26 cellular contexts compared by ENCODE assay signal in the genomic region with DNA sequence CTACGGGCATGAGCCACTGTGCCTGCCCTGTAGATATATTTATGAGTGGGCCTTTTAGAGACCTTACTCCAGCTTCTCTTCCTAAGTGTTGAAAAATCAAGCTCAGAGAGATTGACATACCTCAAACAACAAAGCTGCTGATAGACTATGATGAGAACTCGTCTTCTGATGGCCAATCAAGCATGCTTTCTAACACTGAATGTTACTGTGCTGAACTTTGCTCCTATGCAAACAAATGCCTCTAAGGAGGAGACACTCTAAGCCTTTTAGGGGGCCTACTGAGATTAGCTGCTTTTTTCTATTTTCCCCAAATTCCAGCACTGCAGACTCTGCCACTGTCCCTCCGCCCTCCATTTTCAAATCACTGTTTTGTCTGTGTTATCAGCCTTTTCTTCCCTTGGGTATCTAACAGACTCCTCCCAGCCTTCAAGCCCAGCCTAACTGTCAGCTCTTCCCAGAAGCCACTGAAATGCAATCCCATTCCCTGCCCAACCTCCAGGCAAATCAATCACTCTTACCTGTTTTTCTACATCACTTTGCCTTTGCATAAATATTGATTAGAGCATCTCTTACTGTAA. TPM values are rescaled to one million over a fixed set of nuclear protein-coding genes. Genes with fewer than 3 reads are reported as not detected.
A peak's percentile ranks its signal among the peaks of the same experiment; 100 is the strongest.
DNase-seq lines count a peak whose midpoint lies in the region; ATAC-seq, FAIRE-seq and TF ChIP-seq lines count a peak whose summit lies in the region.
"Had no signal": no experiment of that assay in that cellular context is flagged by ENCODE, and none has a peak within 500 bp of the region (broad histone marks: within the 10 kb centered on the region; RNA-seq: fewer than 3 reads in every experiment).

No MANE protein-coding gene starts in this region.

- H2BK120ac ChIP-seq in mesendoderm (ENCODE audit: low read depth, low read length): no peak overlapping the region

- H3K27me3 ChIP-seq in HepG2 (ENCODE audit: control insufficient read depth in 1 of 2, insufficient read depth in 2 of 2, low read length in 2 of 2): no peaks in the 10 kb centered on the region
- H3K27me3 ChIP-seq in right lobe of liver: no peaks in the 10 kb centered on the region
- no peaks in the 10 kb centered on the region for H3K27me3 ChIP-seq in endodermal cell (ENCODE audit: control insufficient read depth, insufficient read depth, low read length, poor library complexity, severe bottlenecking)
- no peaks in the 10 kb centered on the region for H3K27me3 ChIP-seq in mesendoderm (ENCODE audit: insufficient read depth, low read length, poor library complexity)

- no peaks in the 10 kb centered on the region for H3K79me2 ChIP-seq in HepG2 (ENCODE audit: insufficient read depth, low read length)
- no peaks in the 10 kb centered on the region for H3K79me2 ChIP-seq in mesendoderm (ENCODE audit: control insufficient read depth, insufficient read depth, low read length)

- H2AK5ac ChIP-seq in mesendoderm (ENCODE audit: low read length): no peak overlapping the region

- H3K4ac ChIP-seq in mesendoderm (ENCODE audit: low read depth, low read length): no peak overlapping the region

- no peak overlapping the region for H2BK15ac ChIP-seq in mesendoderm (replicated peaks; ENCODE audit: low read depth)

- H4K20me1 ChIP-seq in HepG2 (ENCODE audit: insufficient read depth, low read length): no peaks in the 10 kb centered on the region

- H2AFZ ChIP-seq in HepG2 (ENCODE audit: low read length): no peak overlapping the region
- H2AFZ ChIP-seq: GM23248 had no signal

- H3K4me2 ChIP-seq in HepG2 (ENCODE audit: low read depth, low read length) (peak overlapping the region; percentile 55), mesendoderm (ENCODE audit: low read length) (no peak overlapping the region)
- H3K4me2 ChIP-seq: A549 had no signal

- H4K5ac ChIP-seq in mesendoderm (ENCODE audit: low read length): no peak overlapping the region

- peaks cover 22% of the 10 kb centered on the region for H3K4me1 ChIP-seq in HepG2 (ENCODE audit: insufficient read depth, low read length)
- H3K4me1 ChIP-seq in right lobe of liver: no peaks in the 10 kb centered on the region
- no peaks in the 10 kb centered on the region for H3K4me1 ChIP-seq in endodermal cell (ENCODE audit: control insufficient read depth, insufficient read depth, low read length)
- no peaks in the 10 kb centered on the region for H3K4me1 ChIP-seq in mesendoderm (ENCODE audit: control insufficient read depth, low read depth, low read length)

- no peak for TF ChIP-seq POLR2A in HepG2 (IDR thresholded peaks at IDR 0.05; ENCODE audit: insufficient read depth in 1 of 2, low read depth in 2 of 2, low read length in 2 of 2)
- TF ChIP-seq POLR2A in right lobe of liver (IDR thresholded peaks at IDR 0.05): no peak

- no peaks in the 10 kb centered on the region for H3K27me3 Mint-ChIP-seq in endodermal cell (ENCODE audit: insufficient read depth)
- H3K27me3 Mint-ChIP-seq in activated T-helper 17 cell treated with anti-CD3 and anti-CD28 coated beads, Interleukin-2, amount 50 U/mL, for 72 hours: peaks cover 31% of the 10 kb centered on the region
- H3K27me3 Mint-ChIP-seq: CD4-positive, alpha-beta T cell had no signal

- H3K79me1 ChIP-seq in mesendoderm (ENCODE audit: low read length): no peaks in the 10 kb centered on the region

- H3K36me3 Mint-ChIP-seq in endodermal cell (ENCODE audit: low read depth): no peaks in the 10 kb centered on the region
- H3K36me3 Mint-ChIP-seq in activated T-helper 17 cell treated with anti-CD3 and anti-CD28 coated beads, Interleukin-2, amount 50 U/mL, for 72 hours (ENCODE audit: low read depth): no peaks in the 10 kb centered on the region

- FAIRE-seq in HepG2 (lab: Jason Lieb, UNC): peak; percentile 79
- FAIRE-seq: A549, G401.6, GM12891, GM19239, K562 had no signal

- H3K36me3 ChIP-seq in HepG2 (replicated peaks in 1 of 2; ENCODE audit: control insufficient read depth in 1 of 2, insufficient read depth in 2 of 2, low read length in 2 of 2) (no peaks in the 10 kb centered on the region), right lobe of liver (no peaks in the 10 kb centered on the region), endodermal cell (ENCODE audit: control insufficient read depth, insufficient read depth, low read length) (no peaks in the 10 kb centered on the region), mesendoderm (ENCODE audit: control insufficient read depth, insufficient read depth, low read length) (no peaks in the 10 kb centered on the region)

- peaks cover 6% of the 10 kb centered on the region for H3K4me1 Mint-ChIP-seq in endodermal cell
- no peaks in the 10 kb centered on the region for H3K4me1 Mint-ChIP-seq in activated T-helper 17 cell treated with anti-CD3 and anti-CD28 coated beads, Interleukin-2, amount 50 U/mL, for 72 hours

- no peak overlapping the region for H3K27ac ChIP-seq in HepG2 (ENCODE audit: extremely low read length, insufficient read depth, low read length)
- no peak overlapping the region for H3K27ac ChIP-seq in right lobe of liver
- H3K27ac ChIP-seq in endodermal cell (ENCODE audit: low read depth, low read length): no peak overlapping the region
- H3K27ac ChIP-seq in mesendoderm (ENCODE audit: low read depth, low read length): no peak overlapping the region
- H3K27ac ChIP-seq: 22Rv1, A549, C4-2B, GM23248 had no signal

- TF ChIP-seq CTCF in HepG2 (CRISPR knock-in tag; IDR thresholded peaks at IDR 0.05): no peak
- no peak for TF ChIP-seq CTCF in right lobe of liver (IDR thresholded peaks at IDR 0.05)
- no peak for TF ChIP-seq CTCF in endodermal cell (conservative IDR thresholded peaks at IDR 0.05)

- no peak overlapping the region for H4K8ac ChIP-seq in mesendoderm (ENCODE audit: low read depth, low read length)

- intact Hi-C loops in HepG2 (cut with micrococcal nuclease; ENCODE audit: unreplicated experiment): no loop called here
- intact Hi-C loops in right lobe of liver (cut with DNase I): no loop called here

- H3K4me3 Mint-ChIP-seq in endodermal cell: no peak overlapping the region
- H3K4me3 Mint-ChIP-seq in activated T-helper 17 cell treated with anti-CD3 and anti-CD28 coated beads, Interleukin-2, amount 50 U/mL, for 72 hours: no peak overlapping the region
- H3K4me3 Mint-ChIP-seq: CD4-positive, alpha-beta T cell; HFFc6 had no signal

- DNase-seq in HepG2 (ENCODE audit: low spot score) (peak; percentile 29), right lobe of liver (no peak), endodermal cell (peak; percentile 47), mesendoderm (peak; percentile 29), DMS153 (lab: John Stamatoyannopoulos, UW) (no peak)
- no peak for DNase-seq in stimulated activated CD4-positive, alpha-beta T cell treated with anti-CD3 and anti-CD28 coated beads, Interleukin-4, amount 100 ng/mL, for 24 hours
- DNase-seq: AML-193; CD4-positive, alpha-beta T cell; DND-41; EL; GM23248; H7; HFFc6; IMR-90 had no signal

- H3K23ac ChIP-seq in mesendoderm (ENCODE audit: low read length): no peak overlapping the region

- TF ChIP-seq EP300 in HepG2 (IDR thresholded peaks at IDR 0.05; ENCODE audit: low read depth in 2 of 2, low read length in 2 of 2): no peak; a peak in 1 of 4 replicates
- TF ChIP-seq EP300 in HepG2 (CRISPR knock-in tag; IDR thresholded peaks at IDR 0.05; ENCODE audit: borderline replicate concordance): no peak

- no TSS peak for BruUV-seq in HepG2 (replicated peaks; lab: Mats Ljungman, UMichigan)

- H3K9ac ChIP-seq in HepG2 (ENCODE audit: insufficient read depth, low read depth, low read length) (no peak overlapping the region), endodermal cell (ENCODE audit: extremely low read depth, low read length, poor library complexity, severe bottlenecking) (no peak overlapping the region), mesendoderm (ENCODE audit: low read length) (no peak overlapping the region)
- H3K9ac ChIP-seq: GM23248 had no signal

- WGBS in HepG2 (ENCODE audit: low lambda C conversion rate): 2% methylated on average over 3 of the region's 3 CpGs
- 62% methylated on average over 3 of the region's 3 CpGs for WGBS in right lobe of liver (ENCODE audit: insufficient coverage, low coverage, low lambda C conversion rate, missing lambda C conversion rate)
- WGBS in endodermal cell (ENCODE audit: insufficient coverage in 1 of 2, insufficient read length in 1 of 2), 2 experiments: 69 to 75% methylated on average over 3 of the region's 3 CpGs
- WGBS in mesendoderm (ENCODE audit: extremely low coverage, insufficient coverage, low lambda C conversion rate): no CpG with 5 or more reads among the region's 3 CpGs

- H3K9me3 Mint-ChIP-seq in endodermal cell: no peaks in the 10 kb centered on the region
- no peaks in the 10 kb centered on the region for H3K9me3 Mint-ChIP-seq in activated T-helper 17 cell treated with anti-CD3 and anti-CD28 coated beads, Interleukin-2, amount 50 U/mL, for 72 hours
- H3K9me3 Mint-ChIP-seq: CD4-positive, alpha-beta T cell; HFFc6 had no signal

- H3K56ac ChIP-seq in mesendoderm (ENCODE audit: low read length): no peak overlapping the region

- H3K18ac ChIP-seq in mesendoderm (ENCODE audit: low read length): no peak overlapping the region

- ATAC-seq in HepG2 (peak; percentile 81), right lobe of liver (no peak), HG03039 (IDR thresholded peaks at IDR 0.05; ENCODE audit: unreplicated experiment) (no peak)
- no peak for ATAC-seq in activated T-helper 17 cell treated with anti-CD3 and anti-CD28 coated beads, Interleukin-2, amount 50 U/mL, for 72 hours (replicated peaks)
- ATAC-seq: A549, HCT116, K562 had no signal

- TF ChIP-seq RAD21 in HepG2 (CRISPR knock-in tag; IDR thresholded peaks at IDR 0.05): no peak

- H3K9me3 ChIP-seq in HepG2 (ENCODE audit: low read length) (no peaks in the 10 kb centered on the region), right lobe of liver (no peaks in the 10 kb centered on the region), endodermal cell (ENCODE audit: control insufficient read depth, low read length) (no peaks in the 10 kb centered on the region)
- H3K9me3 ChIP-seq: A549 had no signal

- CTCF ChIA-PET in HepG2 (lab: Yijun Ruan, JAX; ENCODE audit: low intra/inter-chr PET ratio, low total read pairs): no interaction called here

- H3K4me3 ChIP-seq in HepG2 (replicated peaks in 1 of 3; ENCODE audit: insufficient read depth in 1 of 3, low read depth in 2 of 3, low read length in 3 of 3) (no peak overlapping the region), right lobe of liver (no peak overlapping the region), endodermal cell (ENCODE audit: low read length) (no peak overlapping the region), mesendoderm (ENCODE audit: low read length) (no peak overlapping the region)
- H3K4me3 ChIP-seq: A549, GM23248, K562 had no signal

- no peak overlapping the region for H2BK5ac ChIP-seq in mesendoderm (ENCODE audit: low read length)

- H3K27ac Mint-ChIP-seq in endodermal cell: no peak overlapping the region
- H3K27ac Mint-ChIP-seq in activated T-helper 17 cell treated with anti-CD3 and anti-CD28 coated beads, Interleukin-2, amount 50 U/mL, for 72 hours: no peak overlapping the region
- H3K27ac Mint-ChIP-seq: CD4-positive, alpha-beta T cell; HFFc6 had no signal

- in situ Hi-C loops in HepG2 (cut with HindIII; ENCODE audit: extremely low pct_ligation_motif_present, low pct_unique_long_range_greater_than_20kb): no loop called here

- POLR2A ChIA-PET in HepG2 (lab: Yijun Ruan, JAX): interaction anchor here (1.2 to 1.7 kb wide), 2 partner anchors 16 to 42 kb away, joined by 3 to 9 read pairs; partner anchors contain the start of gene TXN

RNA-seq across cellular contexts. Expression of gene TXNDC8, which starts 39.5 kb away (rescaled TPM):
- not detected in 2 replicates for total RNA-seq in HepG2 (2016; rRNA removed; fragmentation: Illumina TruSeq; extraction: Trizol)
- not detected in 2 replicates for total RNA-seq in HepG2 (2016; cell fraction: cytosol; rRNA removed; fragmentation: Illumina TruSeq; extraction: Trizol; ENCODE audit: low read depth)
- not detected in 2 replicates for total RNA-seq in HepG2 (2016; cell fraction: insoluble cytoplasmic fraction; rRNA removed; fragmentation: Illumina TruSeq; extraction: Trizol)
- total RNA-seq in HepG2 (2016; cell fraction: membrane; rRNA removed; fragmentation: Illumina TruSeq; extraction: Trizol): not detected in 2 replicates
- total RNA-seq in HepG2 (2016; cell fraction: nucleus; rRNA removed; fragmentation: Illumina TruSeq; extraction: Trizol): not detected in 2 replicates
- not detected in 2 replicates for polyA plus RNA-seq in HepG2 (2011; rRNA removed)
- not detected in 2 replicates for polyA plus RNA-seq in HepG2 (2011; cell fraction: cytosol; rRNA removed)
- polyA plus RNA-seq in HepG2 (2011; cell fraction: nucleus; rRNA removed): not detected in 2 replicates
- polyA plus RNA-seq in HepG2 (2012): not detected in 2 replicates
- not detected in 2 replicates for polyA plus RNA-seq in HepG2 (2016; cell fraction: cytosol; fragmentation: Illumina TruSeq; extraction: Trizol; ENCODE audit: low read depth)
- polyA plus RNA-seq in HepG2 (2016; cell fraction: insoluble cytoplasmic fraction; fragmentation: Illumina TruSeq; extraction: Trizol; ENCODE audit: low read depth): not detected in 2 replicates
- not detected in 2 replicates for polyA plus RNA-seq in HepG2 (2016; cell fraction: membrane; fragmentation: Illumina TruSeq; extraction: Trizol; ENCODE audit: low read depth)
- polyA plus RNA-seq in HepG2 (2016; cell fraction: nucleus; fragmentation: Illumina TruSeq; extraction: Trizol; ENCODE audit: insufficient read depth, low read depth): not detected in 2 replicates
- not detected in 2 replicates for polyA minus RNA-seq in HepG2 (2011; rRNA and poly(A)+ RNA removed; ENCODE audit: low replicate concordance)
- not detected in 2 replicates for polyA minus RNA-seq in HepG2 (2011; cell fraction: cytosol; rRNA and poly(A)+ RNA removed)
- not detected in 2 replicates for polyA minus RNA-seq in HepG2 (2011; cell fraction: nucleus; rRNA and poly(A)+ RNA removed)
- total RNA-seq in right lobe of liver: not detected
- not detected for total RNA-seq in endodermal cell
- not detected for polyA plus RNA-seq in endodermal cell (2013, experiment 1 of 2)
- polyA plus RNA-seq in endodermal cell (2013, experiment 2 of 2): not detected
- not detected for polyA plus RNA-seq in mesendoderm (2013, experiment 1 of 2)
- not detected for polyA plus RNA-seq in mesendoderm (2013, experiment 2 of 2)
- total RNA-seq in activated T-helper 17 cell treated with anti-CD3 and anti-CD28 coated beads, Interleukin-2, amount 50 U/mL, for 72 hours: not detected
- total RNA-seq: CD4-positive, alpha-beta T cell; GM23248; H7; HFFc6; HT-29; IMR-90; K562 had no signal
- polyA plus RNA-seq: A549, BJ, GM23248, IMR-90, K562 had no signal

RNA-seq across cellular contexts. Expression of gene TXN, which starts 41.8 kb away (rescaled TPM):
- 470 and 599 TPM in 2 replicates for total RNA-seq in HepG2 (2016; rRNA removed; fragmentation: Illumina TruSeq; extraction: Trizol)
- total RNA-seq in HepG2 (2016; cell fraction: cytosol; rRNA removed; fragmentation: Illumina TruSeq; extraction: Trizol; ENCODE audit: low read depth): 226 and 278 TPM in 2 replicates
- 454 and 625 TPM in 2 replicates for total RNA-seq in HepG2 (2016; cell fraction: insoluble cytoplasmic fraction; rRNA removed; fragmentation: Illumina TruSeq; extraction: Trizol)
- 196 and 214 TPM in 2 replicates for total RNA-seq in HepG2 (2016; cell fraction: membrane; rRNA removed; fragmentation: Illumina TruSeq; extraction: Trizol)
- 164 and 180 TPM in 2 replicates for total RNA-seq in HepG2 (2016; cell fraction: nucleus; rRNA removed; fragmentation: Illumina TruSeq; extraction: Trizol)
- polyA plus RNA-seq in HepG2 (2011; rRNA removed): 275 and 364 TPM in 2 replicates
- polyA plus RNA-seq in HepG2 (2011; cell fraction: cytosol; rRNA removed): 251 and 342 TPM in 2 replicates
- 57.6 and 73.3 TPM in 2 replicates for polyA plus RNA-seq in HepG2 (2011; cell fraction: nucleus; rRNA removed)
- polyA plus RNA-seq in HepG2 (2012): 339 and 368 TPM in 2 replicates
- 309 and 380 TPM in 2 replicates for polyA plus RNA-seq in HepG2 (2016; cell fraction: cytosol; fragmentation: Illumina TruSeq; extraction: Trizol; ENCODE audit: low read depth)
- polyA plus RNA-seq in HepG2 (2016; cell fraction: insoluble cytoplasmic fraction; fragmentation: Illumina TruSeq; extraction: Trizol; ENCODE audit: low read depth): 631 and 700 TPM in 2 replicates
- 208 and 237 TPM in 2 replicates for polyA plus RNA-seq in HepG2 (2016; cell fraction: membrane; fragmentation: Illumina TruSeq; extraction: Trizol; ENCODE audit: low read depth)
- 310 and 322 TPM in 2 replicates for polyA plus RNA-seq in HepG2 (2016; cell fraction: nucleus; fragmentation: Illumina TruSeq; extraction: Trizol; ENCODE audit: insufficient read depth, low read depth)
- polyA minus RNA-seq in HepG2 (2011; rRNA and poly(A)+ RNA removed; ENCODE audit: low replicate concordance): 56.5 and 182 TPM in 2 replicates
- polyA minus RNA-seq in HepG2 (2011; cell fraction: cytosol; rRNA and poly(A)+ RNA removed): 56.3 and 57.5 TPM in 2 replicates
- 25.4 and 39.5 TPM in 2 replicates for polyA minus RNA-seq in HepG2 (2011; cell fraction: nucleus; rRNA and poly(A)+ RNA removed)
- 100 to 1,000 TPM; 125 to 287 (median 216) TPM for total RNA-seq in right lobe of liver
- 100 to 1,000 TPM; 282 to 336 TPM for total RNA-seq in endodermal cell
- 222 TPM for polyA plus RNA-seq in endodermal cell (2013, experiment 1 of 2)
- polyA plus RNA-seq in endodermal cell (2013, experiment 2 of 2): 207 TPM
- 709 TPM for polyA plus RNA-seq in mesendoderm (2013, experiment 1 of 2)
- polyA plus RNA-seq in mesendoderm (2013, experiment 2 of 2): 717 TPM
- 100 to 1,000 TPM; 349 to 627 TPM for total RNA-seq in activated T-helper 17 cell treated with anti-CD3 and anti-CD28 coated beads, Interleukin-2, amount 50 U/mL, for 72 hours

Comparison
In these comparisons a context has a peak if more than half of its experiments do, and no peak if none do; other contexts are left out.
1. DNase-seq: peak in HepG2 (single experiment), endodermal cell (single experiment) and mesendoderm (single experiment); none in right lobe of liver (0 of 3), DMS153 (single experiment) and stimulated activated CD4-positive, alpha-beta T cell treated with anti-CD3 and anti-CD28 coated beads, Interleukin-4, amount 100 ng/mL, for 24 hours (single experiment).